19 cellular contexts compared by ENCODE assay signal in genomic region chr12:120145164-120145563, GRCh38. TPM values are rescaled to one million over a fixed set of nuclear protein-coding genes. Genes with fewer than 3 reads are reported as not detected.
DNase-seq lines count a peak whose midpoint lies in the region; ATAC-seq, FAIRE-seq and TF ChIP-seq lines count a peak whose summit lies in the region.
"Had no signal": no experiment of that assay in that cellular context is flagged by ENCODE, and none has a peak within 500 bp of the region (broad histone marks: within the 10 kb centered on the region; RNA-seq: fewer than 3 reads in every experiment).

No MANE protein-coding gene starts in this region.

- H4K91ac ChIP-seq in trophoblast cell (ENCODE audit: low read depth, low read length): no peak overlapping the region

- intact Hi-C loops in GM12878 (cut with micrococcal nuclease; ENCODE audit: unreplicated experiment): no loop called here
- intact Hi-C loops in HepG2 (cut with micrococcal nuclease; ENCODE audit: unreplicated experiment): no loop called here

- no peak overlapping the region for H2BK120ac ChIP-seq in trophoblast cell (ENCODE audit: insufficient read depth, low read length, poor library complexity)

- H3K18ac ChIP-seq in trophoblast cell (ENCODE audit: low read length): no peak overlapping the region

- H2AK5ac ChIP-seq in trophoblast cell (ENCODE audit: low read length): no peak overlapping the region

- DNase-seq in GM12878 (ENCODE audit: low read depth, low spot score) (no peak), bronchial epithelial cell (ENCODE audit: low read depth) (no peak), HepG2 (ENCODE audit: low spot score) (no peak), trophoblast cell (no peak), NCI-H146 (lab: John Stamatoyannopoulos, UW) (no peak)
- DNase-seq: Caco-2; CD4-positive, CD25-positive, alpha-beta regulatory T cell; CD8-positive, alpha-beta T cell; DMS153; DND-41; H9 had no signal

- ATAC-seq in GM12878 (no peak), HepG2 (no peak), HG02588 (IDR thresholded peaks at IDR 0.05; ENCODE audit: unreplicated experiment) (no peak), GM21447 (IDR thresholded peaks at IDR 0.05; ENCODE audit: unreplicated experiment) (no peak)
- ATAC-seq: CD8-positive, alpha-beta T cell; GM23338; HCT116 had no signal

- H3K9ac ChIP-seq in GM12878 (ENCODE audit: control insufficient read depth, insufficient read depth, low read length) (no peak overlapping the region), HepG2 (ENCODE audit: insufficient read depth, low read depth, low read length) (no peak overlapping the region), trophoblast cell (ENCODE audit: low read length) (no peak overlapping the region)
- H3K9ac ChIP-seq: BLaER1 had no signal

- in situ Hi-C loops in GM12878 (cut with MboI) (no loop called here), HepG2 (cut with HindIII; ENCODE audit: extremely low pct_ligation_motif_present, low pct_unique_long_range_greater_than_20kb) (no loop called here)

- CTCF ChIA-PET in GM12878 (lab: Yijun Ruan, JAX) (no interaction called here), HepG2 (lab: Yijun Ruan, JAX; ENCODE audit: low intra/inter-chr PET ratio, low total read pairs) (no interaction called here)

- no peak overlapping the region for H2BK5ac ChIP-seq in trophoblast cell (ENCODE audit: low read depth, low read length, poor library complexity)

- no peak overlapping the region for H3K27ac ChIP-seq in GM12878 (ENCODE audit: control insufficient read depth, insufficient read depth)
- H3K27ac ChIP-seq in HepG2 (ENCODE audit: extremely low read length, insufficient read depth, low read length): no peak overlapping the region
- no peak overlapping the region for H3K27ac ChIP-seq in trophoblast cell (ENCODE audit: low read depth, low read length)
- H3K27ac ChIP-seq: BLaER1, C4-2B had no signal

- H4K20me1 ChIP-seq in GM12878 (ENCODE audit: control insufficient read depth, insufficient read depth) (no peaks in the 10 kb centered on the region), HepG2 (ENCODE audit: insufficient read depth, low read length) (no peaks in the 10 kb centered on the region; the same call in 1 of the 2 replicates)

- H3K4me1 ChIP-seq in GM12878 (ENCODE audit: control insufficient read depth, insufficient read depth, low read length) (no peaks in the 10 kb centered on the region), HepG2 (ENCODE audit: insufficient read depth, low read length) (0 out of 2 replicates have a peak, but pooled peaks cover 5% of the 10 kb centered on the region), trophoblast cell (ENCODE audit: control insufficient read depth in 1 of 2, insufficient read depth in 2 of 2, low read length in 2 of 2) (no peaks in the 10 kb centered on the region)
- H3K4me1 ChIP-seq: BLaER1, Caco-2 had no signal

- no peak overlapping the region for H3K4me2 ChIP-seq in GM12878 (ENCODE audit: control insufficient read depth, insufficient read depth)
- H3K4me2 ChIP-seq in HepG2 (ENCODE audit: low read depth, low read length): no peak overlapping the region
- no peak overlapping the region for H3K4me2 ChIP-seq in trophoblast cell (ENCODE audit: low read length)
- H3K4me2 ChIP-seq: BLaER1, GM23338 had no signal

- H3K14ac ChIP-seq in trophoblast cell (ENCODE audit: low read length): no peak overlapping the region

- H3K36me3 ChIP-seq in GM12878 (ENCODE audit: control insufficient read depth in 2 of 2, insufficient read depth in 2 of 2, low read length in 1 of 2) (peaks cover 53 to 56% of the 10 kb centered on the region in 2 experiments), bronchial epithelial cell (ENCODE audit: control insufficient read depth, insufficient read depth, low read length) (peaks cover 49% of the 10 kb centered on the region), HepG2 (replicated peaks in 1 of 2; ENCODE audit: control insufficient read depth in 1 of 2, insufficient read depth in 2 of 2, low read length in 2 of 2) (peaks cover 62 to 87% of the 10 kb centered on the region in 2 experiments), trophoblast cell (ENCODE audit: control insufficient read depth in 1 of 2, insufficient read depth in 2 of 2, low read length in 2 of 2) (peaks cover 74 to 82% of the 10 kb centered on the region in 2 experiments)

- H3K9me3 ChIP-seq in GM12878 (replicated peaks; ENCODE audit: control insufficient read depth, insufficient read depth, low read length) (no peaks in the 10 kb centered on the region), HepG2 (ENCODE audit: low read length) (no peaks in the 10 kb centered on the region), trophoblast cell (ENCODE audit: insufficient read depth, low read depth, low read length) (peaks cover 4% of the 10 kb centered on the region)
- H3K9me3 ChIP-seq: BLaER1, Caco-2 had no signal

- H2BK12ac ChIP-seq in trophoblast cell (ENCODE audit: low read length): no peak overlapping the region

- SMC1A ChIA-PET in GM12878 (lab: Charles Lee; ENCODE audit: uncharacterized antibody, unreplicated experiment): no interaction called here

- TF ChIP-seq RAD21 in GM12878 (IDR thresholded peaks at IDR 0.05; ENCODE audit: insufficient read depth, low read depth, low read length) (no peak), HepG2 (CRISPR knock-in tag; IDR thresholded peaks at IDR 0.05) (no peak)

- 100% methylated on average over 8 of the region's 8 CpGs for WGBS in GM12878 (ENCODE audit: insufficient coverage, insufficient replicate concordance, low lambda C conversion rate, missing lambda C conversion rate)
- 100% methylated on average over 7 of the region's 8 CpGs for WGBS in HepG2 (ENCODE audit: low lambda C conversion rate)
- WGBS in trophoblast cell (ENCODE audit: extremely low coverage, insufficient coverage, insufficient read length): no CpG with 5 or more reads among the region's 8 CpGs

- H3K79me1 ChIP-seq in trophoblast cell (ENCODE audit: low read length): no peaks in the 10 kb centered on the region

- H3K79me2 ChIP-seq in GM12878 (ENCODE audit: control insufficient read depth, insufficient read depth, low read length) (no peaks in the 10 kb centered on the region), HepG2 (ENCODE audit: insufficient read depth, low read length) (no peaks in the 10 kb centered on the region), trophoblast cell (ENCODE audit: control insufficient read depth, insufficient read depth, low read length, poor library complexity) (no peaks in the 10 kb centered on the region)

- TF ChIP-seq POLR2A in GM12878 (IDR thresholded peaks at IDR 0.05; ENCODE audit: low read depth, low read length) (peak; percentile 43; the same call in 1 of the 2 replicates), HepG2 (IDR thresholded peaks at IDR 0.05; ENCODE audit: insufficient read depth in 1 of 2, low read depth in 2 of 2, low read length in 2 of 2) (no peak)

- H3K27me3 ChIP-seq in GM12878 (replicated peaks in 1 of 2; ENCODE audit: control insufficient read depth in 2 of 2, insufficient read depth in 2 of 2, low read length in 1 of 2): no peaks in the 10 kb centered on the region
- no peaks in the 10 kb centered on the region for H3K27me3 ChIP-seq in bronchial epithelial cell (ENCODE audit: control insufficient read depth, insufficient read depth, low read length)
- no peaks in the 10 kb centered on the region for H3K27me3 ChIP-seq in HepG2 (ENCODE audit: control insufficient read depth in 1 of 2, insufficient read depth in 2 of 2, low read length in 2 of 2)
- no peaks in the 10 kb centered on the region for H3K27me3 ChIP-seq in trophoblast cell (ENCODE audit: insufficient read depth, low read length)
- H3K27me3 ChIP-seq: BLaER1 had no signal

- RAD21 ChIA-PET in GM12878 (lab: Charles Lee; ENCODE audit: unreplicated experiment): no interaction called here

- H3K23ac ChIP-seq in trophoblast cell (ENCODE audit: low read length): no peak overlapping the region

- peak overlapping the region; percentile 22 for H4K12ac ChIP-seq in trophoblast cell (ENCODE audit: low read depth, low read length)

- no peak for FAIRE-seq in GM12878 (lab: Jason Lieb, UNC)
- FAIRE-seq in bronchial epithelial cell (lab: Jason Lieb, UNC): peak; percentile 13
- FAIRE-seq in HepG2 (lab: Jason Lieb, UNC): no peak
- FAIRE-seq: A204.1, GM19239 had no signal

- no peak overlapping the region for H3K4ac ChIP-seq in trophoblast cell (ENCODE audit: low read depth, low read length)

- TF ChIP-seq EP300 in GM12878 (IDR thresholded peaks at IDR 0.05; ENCODE audit: borderline replicate concordance in 1 of 2, control insufficient read depth in 1 of 2, low read depth in 2 of 2, low read length in 2 of 2) (no peak), HepG2 (IDR thresholded peaks at IDR 0.05; ENCODE audit: low read depth in 2 of 2, low read length in 2 of 2) (no peak), HepG2 (CRISPR knock-in tag; IDR thresholded peaks at IDR 0.05; ENCODE audit: borderline replicate concordance) (no peak)

- BruUV-seq in GM12878 (replicated peaks; lab: Mats Ljungman, UMichigan): no TSS peak
- no TSS peak for BruUV-seq in HepG2 (replicated peaks; lab: Mats Ljungman, UMichigan)

- POLR2A ChIA-PET in GM12878 (lab: Charles Lee): interaction anchor here (1.0 kb wide), 1 partner anchor 38 kb away, joined by 3 read pairs; no protein-coding TSS in a partner anchor
- POLR2A ChIA-PET in HepG2 (lab: Yijun Ruan, JAX): no interaction called here

- TF ChIP-seq CTCF in GM12878 (IDR thresholded peaks at IDR 0.05 in 2 of 3, conservative IDR thresholded peaks at IDR 0.05 in 1 of 3; ENCODE audit: control insufficient read depth in 2 of 3, extremely low read depth in 1 of 3, insufficient read depth in 1 of 3, low read depth in 3 of 3, low read length in 3 of 3): no peak
- TF ChIP-seq CTCF in bronchial epithelial cell (IDR thresholded peaks at IDR 0.05; ENCODE audit: insufficient read depth, low read length, severe bottlenecking): no peak
- no peak for TF ChIP-seq CTCF in HepG2 (CRISPR knock-in tag; IDR thresholded peaks at IDR 0.05)

- H4K8ac ChIP-seq in trophoblast cell (ENCODE audit: low read depth, low read length): no peak overlapping the region

- H2AFZ ChIP-seq in GM12878 (ENCODE audit: control insufficient read depth, low read depth, low read length): no peak overlapping the region
- H2AFZ ChIP-seq in HepG2 (ENCODE audit: low read length): no peak overlapping the region
- no peak overlapping the region for H2AFZ ChIP-seq in trophoblast cell (ENCODE audit: insufficient read depth, low read length, poor library complexity)
- H2AFZ ChIP-seq: GM23338 had no signal

- H3K4me3 ChIP-seq in GM12878: no peak overlapping the region
- H3K4me3 ChIP-seq in bronchial epithelial cell (ENCODE audit: low read depth, low read length): no peak overlapping the region
- no peak overlapping the region for H3K4me3 ChIP-seq in HepG2 (replicated peaks in 1 of 3; ENCODE audit: insufficient read depth in 1 of 3, low read depth in 2 of 3, low read length in 3 of 3)
- no peak overlapping the region for H3K4me3 ChIP-seq in trophoblast cell (ENCODE audit: low read depth, low read length)
- H3K4me3 ChIP-seq: BLaER1, GM23338 had no signal

RNA-seq across cellular contexts. Expression of gene RAB35, which starts 28.6 kb away (rescaled TPM):
- 17.3 and 17.4 TPM in 2 replicates for total RNA-seq in GM12878 (2013; cell fraction: nucleolus; rRNA removed)
- total RNA-seq in GM12878 (2014; rRNA removed) (50.6 and 57.2 TPM in 2 replicates), GM12878 (2014; rRNA removed; fragmentation: Illumina TruSeq; extraction: Trizol) (33.1 and 37.3 TPM in 2 replicates), GM12878 (2021) (89.4 and 99.2 TPM in 2 replicates), bronchial epithelial cell (26.9 and 31.5 TPM in 2 replicates), HepG2 (2016; rRNA removed; fragmentation: Illumina TruSeq; extraction: Trizol) (25.9 and 29.1 TPM in 2 replicates)
- 30.2 TPM for polyA plus RNA-seq in GM12878 (2011; ENCODE audit: low read depth)
- polyA plus RNA-seq in GM12878 (2011; rRNA removed) (68.7 and 87.1 TPM in 2 replicates), GM12878 (2014; fragmentation: Illumina TruSeq; extraction: Trizol) (28.9 and 44.7 TPM in 2 replicates), GM12878 (2014; fragmentation: Nextera tagmentation; extraction: Ambion mirVana) (1 to 10 TPM in 1 of 2 experiments, under 1 TPM in 1; 0.76 to 2.0 TPM), GM12878 (2014; rRNA removed) (73.0 and 78.9 TPM in 2 replicates), GM12878 (2016; fragmentation: Nextera tagmentation; extraction: Ambion mirVana) (10 to 100 TPM; 42.4 to 42.9 TPM), HepG2 (2011; rRNA removed) (25.2 and 32.2 TPM in 2 replicates)
- polyA plus RNA-seq in GM12878 (2011; cell fraction: cytosol; rRNA removed): 67.3 and 76.1 TPM in 2 replicates
- 75.4 and 101 TPM in 2 replicates for polyA plus RNA-seq in GM12878 (2011; cell fraction: nucleus; rRNA removed)
- polyA plus RNA-seq in GM12878 (2012): 56.3 and 69.3 TPM in 2 replicates
- 59.2 and 76.6 TPM in 2 replicates for polyA minus RNA-seq in GM12878 (2011; rRNA and poly(A)+ RNA removed)
- polyA minus RNA-seq in GM12878 (2011; cell fraction: cytosol; rRNA and poly(A)+ RNA removed): 26.9 and 27.4 TPM in 2 replicates
- 8.9 and 19.6 TPM in 2 replicates for polyA minus RNA-seq in GM12878 (2011; cell fraction: nucleus; rRNA and poly(A)+ RNA removed)
- total RNA-seq in HepG2 (2016; cell fraction: cytosol; rRNA removed; fragmentation: Illumina TruSeq; extraction: Trizol; ENCODE audit: low read depth): 3.9 and 4.0 TPM in 2 replicates
- 24.8 and 29.3 TPM in 2 replicates for total RNA-seq in HepG2 (2016; cell fraction: insoluble cytoplasmic fraction; rRNA removed; fragmentation: Illumina TruSeq; extraction: Trizol)
- total RNA-seq in HepG2 (2016; cell fraction: membrane; rRNA removed; fragmentation: Illumina TruSeq; extraction: Trizol): 13.9 and 14.1 TPM in 2 replicates
- total RNA-seq in HepG2 (2016; cell fraction: nucleus; rRNA removed; fragmentation: Illumina TruSeq; extraction: Trizol): 11.8 and 14.0 TPM in 2 replicates
- 23.4 and 25.8 TPM in 2 replicates for polyA plus RNA-seq in HepG2 (2011; cell fraction: cytosol; rRNA removed)
- polyA plus RNA-seq in HepG2 (2011; cell fraction: nucleus; rRNA removed): 23.2 and 27.6 TPM in 2 replicates
- 24.8 and 25.8 TPM in 2 replicates for polyA plus RNA-seq in HepG2 (2012)
- 4.8 and 4.9 TPM in 2 replicates for polyA plus RNA-seq in HepG2 (2016; cell fraction: cytosol; fragmentation: Illumina TruSeq; extraction: Trizol; ENCODE audit: low read depth)
- 33.1 and 35.6 TPM in 2 replicates for polyA plus RNA-seq in HepG2 (2016; cell fraction: insoluble cytoplasmic fraction; fragmentation: Illumina TruSeq; extraction: Trizol; ENCODE audit: low read depth)
- polyA plus RNA-seq in HepG2 (2016; cell fraction: membrane; fragmentation: Illumina TruSeq; extraction: Trizol; ENCODE audit: low read depth): 10.1 and 11.5 TPM in 2 replicates
- polyA plus RNA-seq in HepG2 (2016; cell fraction: nucleus; fragmentation: Illumina TruSeq; extraction: Trizol; ENCODE audit: insufficient read depth, low read depth): 32.5 and 34.1 TPM in 2 replicates
- 49.8 and 64.9 TPM in 2 replicates for polyA minus RNA-seq in HepG2 (2011; rRNA and poly(A)+ RNA removed; ENCODE audit: low replicate concordance)
- polyA minus RNA-seq in HepG2 (2011; cell fraction: cytosol; rRNA and poly(A)+ RNA removed): 17.8 and 21.5 TPM in 2 replicates
- 8.6 and 10.9 TPM in 2 replicates for polyA minus RNA-seq in HepG2 (2011; cell fraction: nucleus; rRNA and poly(A)+ RNA removed)
- 46.0 and 48.9 TPM in 2 replicates for polyA plus RNA-seq in trophoblast cell (2013)

RNA-seq across cellular contexts. Expression of gene GCN1, which starts 49.4 kb away (rescaled TPM):
- 380 and 510 TPM in 2 replicates for total RNA-seq in GM12878 (2013; cell fraction: nucleolus; rRNA removed)
- total RNA-seq in GM12878 (2014; rRNA removed): 89.6 and 90.7 TPM in 2 replicates
- total RNA-seq in GM12878 (2014; rRNA removed; fragmentation: Illumina TruSeq; extraction: Trizol): 41.6 and 43.8 TPM in 2 replicates
- 137 and 150 TPM in 2 replicates for total RNA-seq in GM12878 (2021)
- 53.5 TPM for polyA plus RNA-seq in GM12878 (2011; ENCODE audit: low read depth)
- 22.8 and 39.8 TPM in 2 replicates for polyA plus RNA-seq in GM12878 (2011; rRNA removed)
- 40.6 and 52.3 TPM in 2 replicates for polyA plus RNA-seq in GM12878 (2011; cell fraction: cytosol; rRNA removed)
- 433 and 567 TPM in 2 replicates for polyA plus RNA-seq in GM12878 (2011; cell fraction: nucleus; rRNA removed)
- polyA plus RNA-seq in GM12878 (2012): 49.9 and 56.2 TPM in 2 replicates
- polyA plus RNA-seq in GM12878 (2014; fragmentation: Illumina TruSeq; extraction: Trizol): 40.8 and 54.4 TPM in 2 replicates
- 10 to 100 TPM; 10.8 to 12.1 TPM for polyA plus RNA-seq in GM12878 (2014; fragmentation: Nextera tagmentation; extraction: Ambion mirVana)
- polyA plus RNA-seq in GM12878 (2014; rRNA removed): 95.3 and 102 TPM in 2 replicates
- polyA plus RNA-seq in GM12878 (2016; fragmentation: Nextera tagmentation; extraction: Ambion mirVana): 10 to 100 TPM; 62.2 to 65.1 TPM
- polyA minus RNA-seq in GM12878 (2011; rRNA and poly(A)+ RNA removed): 131 and 147 TPM in 2 replicates
- 50.5 and 61.8 TPM in 2 replicates for polyA minus RNA-seq in GM12878 (2011; cell fraction: cytosol; rRNA and poly(A)+ RNA removed)
- 129 and 222 TPM in 2 replicates for polyA minus RNA-seq in GM12878 (2011; cell fraction: nucleus; rRNA and poly(A)+ RNA removed)
- total RNA-seq in bronchial epithelial cell: 52.4 and 75.8 TPM in 2 replicates
- total RNA-seq in HepG2 (2016; rRNA removed; fragmentation: Illumina TruSeq; extraction: Trizol): 66.7 and 83.0 TPM in 2 replicates
- 59.7 and 67.2 TPM in 2 replicates for total RNA-seq in HepG2 (2016; cell fraction: cytosol; rRNA removed; fragmentation: Illumina TruSeq; extraction: Trizol; ENCODE audit: low read depth)
- total RNA-seq in HepG2 (2016; cell fraction: insoluble cytoplasmic fraction; rRNA removed; fragmentation: Illumina TruSeq; extraction: Trizol): 56.9 and 87.0 TPM in 2 replicates
- 19.6 and 22.1 TPM in 2 replicates for total RNA-seq in HepG2 (2016; cell fraction: membrane; rRNA removed; fragmentation: Illumina TruSeq; extraction: Trizol)
- total RNA-seq in HepG2 (2016; cell fraction: nucleus; rRNA removed; fragmentation: Illumina TruSeq; extraction: Trizol): 125 and 128 TPM in 2 replicates
- 55.3 and 58.2 TPM in 2 replicates for polyA plus RNA-seq in HepG2 (2011; rRNA removed)
- polyA plus RNA-seq in HepG2 (2011; cell fraction: cytosol; rRNA removed): 20.5 and 25.6 TPM in 2 replicates
- 394 and 725 TPM in 2 replicates for polyA plus RNA-seq in HepG2 (2011; cell fraction: nucleus; rRNA removed)
- 47.0 and 60.6 TPM in 2 replicates for polyA plus RNA-seq in HepG2 (2012)
- polyA plus RNA-seq in HepG2 (2016; cell fraction: cytosol; fragmentation: Illumina TruSeq; extraction: Trizol; ENCODE audit: low read depth): 1.8 and 2.1 TPM in 2 replicates
- 33.5 and 45.5 TPM in 2 replicates for polyA plus RNA-seq in HepG2 (2016; cell fraction: insoluble cytoplasmic fraction; fragmentation: Illumina TruSeq; extraction: Trizol; ENCODE audit: low read depth)
- 4.1 and 5.4 TPM in 2 replicates for polyA plus RNA-seq in HepG2 (2016; cell fraction: membrane; fragmentation: Illumina TruSeq; extraction: Trizol; ENCODE audit: low read depth)
- polyA plus RNA-seq in HepG2 (2016; cell fraction: nucleus; fragmentation: Illumina TruSeq; extraction: Trizol; ENCODE audit: insufficient read depth, low read depth): 177 and 198 TPM in 2 replicates
- polyA minus RNA-seq in HepG2 (2011; rRNA and poly(A)+ RNA removed; ENCODE audit: low replicate concordance): 204 and 255 TPM in 2 replicates
- 59.8 and 61.6 TPM in 2 replicates for polyA minus RNA-seq in HepG2 (2011; cell fraction: cytosol; rRNA and poly(A)+ RNA removed)
- polyA minus RNA-seq in HepG2 (2011; cell fraction: nucleus; rRNA and poly(A)+ RNA removed): 229 and 237 TPM in 2 replicates
- 41.3 and 42.4 TPM in 2 replicates for polyA plus RNA-seq in trophoblast cell (2013)

RNA-seq across cellular contexts. Expression of gene RPLP0, which starts 55.7 kb away (rescaled TPM):
- total RNA-seq in GM12878 (2013; cell fraction: nucleolus; rRNA removed): 746 and 806 TPM in 2 replicates
- total RNA-seq in GM12878 (2014; rRNA removed) (6,095 and 6,267 TPM in 2 replicates), GM12878 (2014; rRNA removed; fragmentation: Illumina TruSeq; extraction: Trizol) (4,804 and 4,972 TPM in 2 replicates), GM12878 (2021) (4,342 and 4,473 TPM in 2 replicates), bronchial epithelial cell (5,132 and 7,160 TPM in 2 replicates), HepG2 (2016; rRNA removed; fragmentation: Illumina TruSeq; extraction: Trizol) (2,915 and 3,025 TPM in 2 replicates)
- polyA plus RNA-seq in GM12878 (2011; ENCODE audit: low read depth): 10,931 TPM
- polyA plus RNA-seq in GM12878 (2011; rRNA removed) (4,342 and 6,647 TPM in 2 replicates), GM12878 (2014; fragmentation: Illumina TruSeq; extraction: Trizol) (4,326 and 6,258 TPM in 2 replicates), GM12878 (2014; fragmentation: Nextera tagmentation; extraction: Ambion mirVana) (1,000 to 10,000 TPM; 6,784 to 8,495 TPM), GM12878 (2014; rRNA removed) (7,537 and 7,931 TPM in 2 replicates), GM12878 (2016; fragmentation: Nextera tagmentation; extraction: Ambion mirVana) (1,000 to 10,000 TPM; 2,171 to 2,235 TPM), HepG2 (2011; rRNA removed) (5,570 and 6,229 TPM in 2 replicates)
- polyA plus RNA-seq in GM12878 (2011; cell fraction: cytosol; rRNA removed): 11,436 and 11,538 TPM in 2 replicates
- 3,468 and 4,357 TPM in 2 replicates for polyA plus RNA-seq in GM12878 (2011; cell fraction: nucleus; rRNA removed)
- 6,488 and 7,133 TPM in 2 replicates for polyA plus RNA-seq in GM12878 (2012)
- 5,528 and 7,467 TPM in 2 replicates for polyA minus RNA-seq in GM12878 (2011; rRNA and poly(A)+ RNA removed)
- polyA minus RNA-seq in GM12878 (2011; cell fraction: cytosol; rRNA and poly(A)+ RNA removed): 1,348 and 1,626 TPM in 2 replicates
- 556 and 712 TPM in 2 replicates for polyA minus RNA-seq in GM12878 (2011; cell fraction: nucleus; rRNA and poly(A)+ RNA removed)
- total RNA-seq in HepG2 (2016; cell fraction: cytosol; rRNA removed; fragmentation: Illumina TruSeq; extraction: Trizol; ENCODE audit: low read depth): 12,942 and 14,844 TPM in 2 replicates
- total RNA-seq in HepG2 (2016; cell fraction: insoluble cytoplasmic fraction; rRNA removed; fragmentation: Illumina TruSeq; extraction: Trizol): 2,993 and 3,024 TPM in 2 replicates
- 11,359 and 11,757 TPM in 2 replicates for total RNA-seq in HepG2 (2016; cell fraction: membrane; rRNA removed; fragmentation: Illumina TruSeq; extraction: Trizol)
- 1,126 and 1,259 TPM in 2 replicates for total RNA-seq in HepG2 (2016; cell fraction: nucleus; rRNA removed; fragmentation: Illumina TruSeq; extraction: Trizol)
- polyA plus RNA-seq in HepG2 (2011; cell fraction: cytosol; rRNA removed): 8,040 and 9,457 TPM in 2 replicates
- polyA plus RNA-seq in HepG2 (2011; cell fraction: nucleus; rRNA removed): 2,511 and 2,559 TPM in 2 replicates
- polyA plus RNA-seq in HepG2 (2012): 2,582 and 3,579 TPM in 2 replicates
- polyA plus RNA-seq in HepG2 (2016; cell fraction: cytosol; fragmentation: Illumina TruSeq; extraction: Trizol; ENCODE audit: low read depth): 15,203 and 16,637 TPM in 2 replicates
- polyA plus RNA-seq in HepG2 (2016; cell fraction: insoluble cytoplasmic fraction; fragmentation: Illumina TruSeq; extraction: Trizol; ENCODE audit: low read depth): 2,845 and 2,926 TPM in 2 replicates
- 10,153 and 10,714 TPM in 2 replicates for polyA plus RNA-seq in HepG2 (2016; cell fraction: membrane; fragmentation: Illumina TruSeq; extraction: Trizol; ENCODE audit: low read depth)
- 1,939 and 1,982 TPM in 2 replicates for polyA plus RNA-seq in HepG2 (2016; cell fraction: nucleus; fragmentation: Illumina TruSeq; extraction: Trizol; ENCODE audit: insufficient read depth, low read depth)
- 4,147 and 6,586 TPM in 2 replicates for polyA minus RNA-seq in HepG2 (2011; rRNA and poly(A)+ RNA removed; ENCODE audit: low replicate concordance)
- polyA minus RNA-seq in HepG2 (2011; cell fraction: cytosol; rRNA and poly(A)+ RNA removed): 1,238 and 1,297 TPM in 2 replicates
- polyA minus RNA-seq in HepG2 (2011; cell fraction: nucleus; rRNA and poly(A)+ RNA removed): 657 and 805 TPM in 2 replicates
- 2,531 and 2,584 TPM in 2 replicates for polyA plus RNA-seq in trophoblast cell (2013)

Comparison
In these comparisons a context has a peak if more than half of its experiments do, and no peak if none do; other contexts are left out.
1. Of the 75 proteins assayed by ChIP-seq in both HepG2 and GM12878: peak only in HepG2: none; only in GM12878: POLR2A; in both: none; in neither: 74.